In genomic region chr17:17837380-17837821, GRCh38 we compare ENCODE assay signal across 8 cellular contexts. TPM values are rescaled to one million over a fixed set of nuclear protein-coding genes. Genes with fewer than 3 reads are reported as not detected.
DNase-seq lines count a peak whose midpoint lies in the region; ATAC-seq and TF ChIP-seq lines count a peak whose summit lies in the region.

No MANE protein-coding gene starts in this region.

- TSS peak; percentile 46 for BruUV-seq in PC-9 (replicated peaks; lab: Mats Ljungman, UMichigan)

- no peaks in the 10 kb centered on the region for H3K9me2 ChIP-seq in PC-9 (ENCODE audit: insufficient read depth)

- peaks cover 75% of the 10 kb centered on the region for H3K4me1 ChIP-seq in PC-9 (replicated peaks; ENCODE audit: insufficient read depth)
- H3K4me1 ChIP-seq in naive thymus-derived CD4-positive, alpha-beta T cell (ENCODE audit: control insufficient read depth in 2 of 2, insufficient read depth in 2 of 2, low read length in 2 of 2): peaks cover 18 to 51% of the 10 kb centered on the region in 2 donors

- POLR2A ChIA-PET in PC-9 (lab: Charles Lee; ENCODE audit: unreplicated experiment): interaction anchor here (0.5 to 1.7 kb wide), 10 partner anchors 11 to 424 kb away, joined by 3 to 37 read pairs (median 4); partner anchors contain the start of genes DRC3 and TOM1L2
- POLR2A ChIA-PET in naive thymus-derived CD4-positive, alpha-beta T cell (lab: Charles Lee): interaction anchor here (1.1 to 5.6 kb wide), 6 partner anchors 10 to 25 kb away, joined by 3 to 66 read pairs (median 5); no protein-coding TSS in a partner anchor

- intact Hi-C loops in PC-9 (cut with micrococcal nuclease; ENCODE audit: unreplicated experiment): no loop called here
- intact Hi-C loops in naive thymus-derived CD4-positive, alpha-beta T cell (cut with micrococcal nuclease): loop anchor here (2.0 to 10.0 kb wide), 4 partner anchors 45 to 243 kb away; partner anchors contain the start of genes DRC3 (in 1 of the 2), PEMT (in 1 of the 2) and TOM1L2 (in 1 of the 2)

- peak overlapping the region; percentile 99 for H3K27ac Mint-ChIP-seq in effector memory CD8-positive, alpha-beta T cell
- peak overlapping the region; percentile 94 to 98 (median 97) for H3K27ac Mint-ChIP-seq in naive thymus-derived CD4-positive, alpha-beta T cell

- H3K27me3 Mint-ChIP-seq in effector memory CD8-positive, alpha-beta T cell: no peaks in the 10 kb centered on the region
- no peaks in the 10 kb centered on the region for H3K27me3 Mint-ChIP-seq in naive thymus-derived CD4-positive, alpha-beta T cell

- peaks cover 56% of the 10 kb centered on the region for H3K79me2 ChIP-seq in PC-9 (ENCODE audit: low read depth)

- H3K4me3 ChIP-seq in GM12865 (ENCODE audit: low read depth, low read length): peak overlapping the region; percentile 80
- H3K4me3 ChIP-seq in PC-9: peak overlapping the region; percentile 61
- peak overlapping the region; percentile 86 for H3K4me3 ChIP-seq in naive thymus-derived CD4-positive, alpha-beta T cell (ENCODE audit: low read length)

- H3K4me2 ChIP-seq in PC-9: peak overlapping the region; percentile 94

- no peaks in the 10 kb centered on the region for H3K27me3 ChIP-seq in PC-9 (ENCODE audit: insufficient read depth, low read depth)
- no peaks in the 10 kb centered on the region for H3K27me3 ChIP-seq in naive thymus-derived CD4-positive, alpha-beta T cell (ENCODE audit: control insufficient read depth in 2 of 2, insufficient read depth in 2 of 2, low read length in 2 of 2)

- H3K36me3 Mint-ChIP-seq in effector memory CD8-positive, alpha-beta T cell (ENCODE audit: insufficient read depth): peaks cover 64% of the 10 kb centered on the region
- peaks cover 0 to 12% (median 0%) of the 10 kb centered on the region in 5 donors for H3K36me3 Mint-ChIP-seq in naive thymus-derived CD4-positive, alpha-beta T cell

- no peak overlapping the region for H2AFZ ChIP-seq in PC-9

- DNase-seq in GM12865 (ENCODE audit: low read depth) (no peak), PC-9 (peak; percentile 62 to 67), NCI-H2171 (lab: John Stamatoyannopoulos, UW) (no peak)
- no peak for DNase-seq in effector memory CD8-positive, alpha-beta T cell
- no peak for DNase-seq in naive thymus-derived CD4-positive, alpha-beta T cell
- no peak for DNase-seq in activated effector memory CD4-positive, alpha-beta T cell treated with Interleukin-2 at 50 U/mL for 16 hours

- H3K27ac ChIP-seq in PC-9: peak overlapping the region; percentile 99
- H3K27ac ChIP-seq in naive thymus-derived CD4-positive, alpha-beta T cell (ENCODE audit: low read depth, low read length): peak overlapping the region; percentile 99

- H3K9me3 ChIP-seq in PC-9 (ENCODE audit: insufficient read depth, low read depth): no peaks in the 10 kb centered on the region
- H3K9me3 ChIP-seq in naive thymus-derived CD4-positive, alpha-beta T cell (ENCODE audit: control insufficient read depth in 2 of 3, low read length in 3 of 3): no peaks in the 10 kb centered on the region

- H3K36me3 ChIP-seq in PC-9 (ENCODE audit: low read depth): 0 out of 2 replicates have a peak, but pooled peaks cover 14% of the 10 kb centered on the region
- peaks cover 0 to 4% (median 0%) of the 10 kb centered on the region in 3 experiments for H3K36me3 ChIP-seq in naive thymus-derived CD4-positive, alpha-beta T cell (ENCODE audit: control insufficient read depth in 2 of 3, insufficient read depth in 3 of 3, low read length in 3 of 3)

- peaks cover 57% of the 10 kb centered on the region for H3F3A ChIP-seq in PC-9 (ENCODE audit: insufficient read depth, low read depth)

- H4K20me1 ChIP-seq in PC-9 (ENCODE audit: insufficient read depth): peaks cover 32% of the 10 kb centered on the region

- TF ChIP-seq CTCF in GM12865 (IDR thresholded peaks at IDR 0.05; ENCODE audit: insufficient read depth, low read depth, low read length, missing control alignments): no peak
- TF ChIP-seq CTCF in PC-9 (conservative IDR thresholded peaks at IDR 0.05): no peak

- CTCF ChIA-PET in PC-9 (lab: Charles Lee): interaction anchor here (0.6 to 1.5 kb wide), 2 partner anchors 23 to 639 kb away, joined by 5 to 6 read pairs; no protein-coding TSS in a partner anchor
- CTCF ChIA-PET in naive thymus-derived CD4-positive, alpha-beta T cell (lab: Charles Lee): interaction anchor here (1.3 kb wide), 1 partner anchor 87 kb away, joined by 3 read pairs; no protein-coding TSS in a partner anchor

- no peak for ATAC-seq in effector memory CD8-positive, alpha-beta T cell (replicated peaks)
- ATAC-seq in naive thymus-derived CD4-positive, alpha-beta T cell: no peak
- ATAC-seq in GM21723 (IDR thresholded peaks at IDR 0.05; ENCODE audit: unreplicated experiment): no peak
- no peak for ATAC-seq in GM18519 (IDR thresholded peaks at IDR 0.05; ENCODE audit: low FRiP score, unreplicated experiment)

- H3K9me3 Mint-ChIP-seq in effector memory CD8-positive, alpha-beta T cell: no peaks in the 10 kb centered on the region
- H3K9me3 Mint-ChIP-seq in naive thymus-derived CD4-positive, alpha-beta T cell: peaks cover 0 to 5% (median 0%) of the 10 kb centered on the region in 11 donors

- peaks cover 35 to 45% of the 10 kb centered on the region in 2 donors for H3K4me1 Mint-ChIP-seq in effector memory CD8-positive, alpha-beta T cell (ENCODE audit: low read depth in 2 of 2)
- peaks cover 42 to 73% (median 66%) of the 10 kb centered on the region in 7 donors for H3K4me1 Mint-ChIP-seq in naive thymus-derived CD4-positive, alpha-beta T cell

- H3K4me3 Mint-ChIP-seq in effector memory CD8-positive, alpha-beta T cell: peak overlapping the region; percentile 91 to 95
- peak overlapping the region; percentile 85 to 95 (median 90) for H3K4me3 Mint-ChIP-seq in naive thymus-derived CD4-positive, alpha-beta T cell

RNA-seq across cellular contexts. Expression of gene SREBF1, which starts 0.6 kb away (rescaled TPM):
- total RNA-seq in PC-9 (2021): 243 and 360 TPM in 2 replicates
- 100 to 1,000 TPM in 3 of 5 experiments, 10 to 100 TPM in 2; 30.9 to 281 (median 159) TPM for total RNA-seq in naive thymus-derived CD4-positive, alpha-beta T cell
- 10 to 100 TPM; 22.4 to 41.3 TPM for polyA plus RNA-seq in naive thymus-derived CD4-positive, alpha-beta T cell

Comparison
In these comparisons a context has a peak if more than half of its experiments do, and no peak if none do; other contexts are left out.
1. DNase-seq: peak in PC-9 (2 of 2); none in GM12865 (single experiment), effector memory CD8-positive, alpha-beta T cell (0 of 3), naive thymus-derived CD4-positive, alpha-beta T cell (0 of 9), NCI-H2171 (single experiment) and activated effector memory CD4-positive, alpha-beta T cell treated with Interleukin-2 at 50 U/mL for 16 hours (single experiment).
2. Peak in every context shown above with its lines, with median percentiles within 50 percentile points of each other: H3K4me3 ChIP-seq.